16 cellular contexts compared by ENCODE assay signal in the genomic region with DNA sequence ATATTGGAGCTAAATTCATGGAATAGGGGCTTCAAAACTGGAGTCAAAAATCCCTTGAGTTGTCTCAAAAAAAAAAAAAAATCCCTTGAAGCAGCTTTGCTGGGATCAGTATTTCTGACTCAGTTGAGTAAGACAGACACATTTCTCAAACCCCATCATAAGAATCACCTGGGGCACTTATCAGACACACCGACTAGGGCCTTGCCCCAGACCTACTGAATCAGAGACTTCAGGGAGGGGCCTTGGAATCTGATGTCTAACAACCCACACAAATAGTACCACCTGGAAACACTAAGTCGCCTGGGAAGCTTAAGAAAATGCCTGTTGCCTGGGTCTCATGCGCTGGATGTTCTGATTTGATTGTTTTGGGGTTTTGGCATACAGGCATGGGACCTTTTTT.
"Had no signal": no experiment of that assay in that cellular context is flagged by ENCODE, and none has a peak within 500 bp of the region (broad histone marks: within the 10 kb centered on the region; RNA-seq: fewer than 3 reads in every experiment).

No MANE protein-coding gene starts in this region.

- H3K27me3 Mint-ChIP-seq: activated naive CD8-positive, alpha-beta T cell treated with anti-CD3 and anti-CD28 coated beads for 36 hours; naive B cell had no signal

- H3K36me3 Mint-ChIP-seq: activated naive CD8-positive, alpha-beta T cell treated with anti-CD3 and anti-CD28 coated beads for 36 hours; naive B cell; stimulated activated effector memory CD8-positive, alpha-beta T cell treated with anti-CD3 and anti-CD28 coated beads, Interleukin-12 subunit alpha, Interleukin-12 subunit beta, amount 100 ng/mL, for 72 hours had no signal

- ATAC-seq: gastroesophageal sphincter, T-helper 17 cell, WTC11 had no signal

- H3K9me3 Mint-ChIP-seq: activated naive CD8-positive, alpha-beta T cell treated with anti-CD3 and anti-CD28 coated beads for 36 hours; endodermal cell; naive B cell; stimulated activated effector memory CD8-positive, alpha-beta T cell treated with anti-CD3 and anti-CD28 coated beads, Interleukin-12 subunit alpha, Interleukin-12 subunit beta, amount 100 ng/mL, for 72 hours had no signal

- H3K9me3 ChIP-seq: gastroesophageal sphincter, right atrium auricular region, transverse colon had no signal

- H2AFZ ChIP-seq: parathyroid adenoma had no signal

- H3K27me3 ChIP-seq: brain microvascular endothelial cell, gastroesophageal sphincter, right atrium auricular region, transverse colon had no signal

- H3K9ac ChIP-seq: parathyroid adenoma had no signal

- H3K27ac ChIP-seq: brain microvascular endothelial cell, gastroesophageal sphincter, parathyroid adenoma, right atrium auricular region, transverse colon had no signal

- DNase-seq: activated CD4-positive, alpha-beta T cell treated with anti-CD3 and anti-CD28 coated beads, Interleukin-2, amount 50 U/mL, for 1 hour; activated gamma-delta T cell; activated naive CD8-positive, alpha-beta T cell treated with anti-CD3 and anti-CD28 coated beads for 36 hours; activated T-cell treated with anti-CD3 and anti-CD28 coated beads, Interleukin-2, amount 50 U/mL, for 1 hour; brain microvascular endothelial cell; dermis blood vessel endothelial cell; endodermal cell; midbrain; naive B cell; T-helper 17 cell; transverse colon had no signal

- H3K79me2 ChIP-seq: parathyroid adenoma had no signal

- H3K27ac Mint-ChIP-seq: activated naive CD8-positive, alpha-beta T cell treated with anti-CD3 and anti-CD28 coated beads for 36 hours; endodermal cell; stimulated activated effector memory CD8-positive, alpha-beta T cell treated with anti-CD3 and anti-CD28 coated beads, Interleukin-12 subunit alpha, Interleukin-12 subunit beta, amount 100 ng/mL, for 72 hours; T-helper 17 cell; WTC11 had no signal

- H3K36me3 ChIP-seq: brain microvascular endothelial cell, gastroesophageal sphincter, right atrium auricular region, transverse colon had no signal

- H3K4me3 ChIP-seq: gastroesophageal sphincter, right atrium auricular region, transverse colon had no signal

- H3K4me3 Mint-ChIP-seq: activated naive CD8-positive, alpha-beta T cell treated with anti-CD3 and anti-CD28 coated beads for 36 hours; endodermal cell; stimulated activated effector memory CD8-positive, alpha-beta T cell treated with anti-CD3 and anti-CD28 coated beads, Interleukin-12 subunit alpha, Interleukin-12 subunit beta, amount 100 ng/mL, for 72 hours; T-helper 17 cell; WTC11 had no signal

- H3K4me1 ChIP-seq: gastroesophageal sphincter, parathyroid adenoma, right atrium auricular region, transverse colon had no signal

- H3K4me1 Mint-ChIP-seq: activated naive CD8-positive, alpha-beta T cell treated with anti-CD3 and anti-CD28 coated beads for 36 hours; T-helper 17 cell had no signal
